ENCODE assay signal across 1 cellular context in genomic region chr15:99619712-99620111, GRCh38.
TF ChIP-seq lines count a peak whose summit lies in the region.

No MANE protein-coding gene starts in this region.

TF ChIP-seq in liver, 16 proteins besides CTCF, POLR2A, EP300 and RAD21 (continued from another document):
- TF ChIP-seq NR2F2 (IDR thresholded peaks at IDR 0.05) (no peak), EGR1 (IDR thresholded peaks at IDR 0.05; ENCODE audit: low read depth in 2 of 2) (no peak), YY1 (IDR thresholded peaks at IDR 0.05) (no peak), ZBTB33 (IDR thresholded peaks at IDR 0.05) (no peak), SP1 (IDR thresholded peaks at IDR 0.05) (no peak), TAF1 (conservative IDR thresholded peaks at IDR 0.05) (no peak), FOXA1 (IDR thresholded peaks at IDR 0.05) (no peak)
